In genomic region chr12:5557906-5558305, GRCh38 we compare ENCODE assay signal across 24 cellular contexts.
DNase-seq lines count a peak whose midpoint lies in the region; ATAC-seq and TF ChIP-seq lines count a peak whose summit lies in the region.
"Had no signal": no experiment of that assay in that cellular context is flagged by ENCODE, and none has a peak within 500 bp of the region (broad histone marks: within the 10 kb centered on the region; RNA-seq: fewer than 3 reads in every experiment).

No MANE protein-coding gene starts in this region.

- no peak overlapping the region for H3K9ac ChIP-seq in Loucy (ENCODE audit: low read depth, low read length, poor library complexity, severe bottlenecking)
- H3K9ac ChIP-seq: BLaER1 had no signal

- H3F3A ChIP-seq in Loucy (ENCODE audit: low read depth) = no peaks in the 10 kb centered on the region

- H3K4me1 ChIP-seq in Loucy (ENCODE audit: insufficient read depth, low read length, poor library complexity, severe bottlenecking) = peaks cover 11% of the 10 kb centered on the region
- H3K4me1 ChIP-seq: BLaER1 had no signal

- peak overlapping the region; percentile 32 for H3K4me2 ChIP-seq in Loucy (ENCODE audit: low read depth, low read length, poor library complexity, severe bottlenecking)
- H3K4me2 ChIP-seq: BLaER1 had no signal

- TF ChIP-seq CTCF in Loucy (conservative IDR thresholded peaks at IDR 0.05; ENCODE audit: low read length) = no peak

- no peak for ATAC-seq in HG03045 (IDR thresholded peaks at IDR 0.05; ENCODE audit: unreplicated experiment)
- ATAC-seq: GM12878, HCT116 had no signal

- no peaks in the 10 kb centered on the region for H3K27me3 ChIP-seq in Loucy (ENCODE audit: insufficient read depth, low read length, poor library complexity, severe bottlenecking)
- H3K27me3 ChIP-seq: BLaER1, MG63 had no signal

- no peaks in the 10 kb centered on the region for H3K36me3 ChIP-seq in Loucy (ENCODE audit: insufficient read depth, low read length)
- H3K36me3 ChIP-seq: BLaER1, MG63 had no signal

- no peaks in the 10 kb centered on the region for H4K20me1 ChIP-seq in Loucy (ENCODE audit: insufficient read depth, low read length, poor library complexity, severe bottlenecking)
- H4K20me1 ChIP-seq: BLaER1 had no signal

- peak overlapping the region; percentile 27; the same call in 1 of the 2 replicates for H2AFZ ChIP-seq in Loucy (ENCODE audit: low read length)

- no peaks in the 10 kb centered on the region for H3K79me2 ChIP-seq in Loucy (ENCODE audit: insufficient read depth, low read length)

- no peak overlapping the region for H3K4me3 ChIP-seq in Loucy (ENCODE audit: low read length, poor library complexity, severe bottlenecking)
- H3K4me3 ChIP-seq: BLaER1, GM12878, MG63, SK-N-MC had no signal

- H3K9me2 ChIP-seq in Loucy (replicated peaks; ENCODE audit: low read depth, low read length) = no peaks in the 10 kb centered on the region

- peak; percentile 51 for DNase-seq in ecto neural progenitor cell (ENCODE audit: low spot score)
- DNase-seq in iPS-NIHi7 (ENCODE audit: extremely low spot score) = peak; percentile 40
- DNase-seq in mucosa of gallbladder (ENCODE audit: low spot score) = no peak
- no peak for DNase-seq in NCI-H2029 treated with DMSO at 0.1 percent for 48 hours (lab: John Stamatoyannopoulos, UW)
- DNase-seq in NCI-H1105 treated with DMSO at 0.1 percent for 48 hours (lab: John Stamatoyannopoulos, UW) = no peak
- DNase-seq: CD4-positive, alpha-beta memory T cell; COR-L47; DMS 273 treated with DMSO at 0.1 percent for 48 hours; DMS79; EL; GDM1; Kasumi-1; MG63; NCI-H2081; NCI-H2171 treated with DMSO at 0.1 percent for 48 hours; NCI-H524; NCI-H774; SIG-M5 had no signal

- H3K9me3 ChIP-seq in Loucy (ENCODE audit: insufficient read depth, low read depth, low read length) = no peaks in the 10 kb centered on the region
- H3K9me3 ChIP-seq: BLaER1, MG63 had no signal

Comparison
In these comparisons a context has a peak if more than half of its experiments do, and no peak if none do; other contexts are left out.
1. DNase-seq: peak in ecto neural progenitor cell (single experiment) and iPS-NIHi7 (single experiment); none in mucosa of gallbladder (single experiment), NCI-H2029 treated with DMSO at 0.1 percent for 48 hours (single experiment) and NCI-H1105 treated with DMSO at 0.1 percent for 48 hours (single experiment).